In the genomic region with DNA sequence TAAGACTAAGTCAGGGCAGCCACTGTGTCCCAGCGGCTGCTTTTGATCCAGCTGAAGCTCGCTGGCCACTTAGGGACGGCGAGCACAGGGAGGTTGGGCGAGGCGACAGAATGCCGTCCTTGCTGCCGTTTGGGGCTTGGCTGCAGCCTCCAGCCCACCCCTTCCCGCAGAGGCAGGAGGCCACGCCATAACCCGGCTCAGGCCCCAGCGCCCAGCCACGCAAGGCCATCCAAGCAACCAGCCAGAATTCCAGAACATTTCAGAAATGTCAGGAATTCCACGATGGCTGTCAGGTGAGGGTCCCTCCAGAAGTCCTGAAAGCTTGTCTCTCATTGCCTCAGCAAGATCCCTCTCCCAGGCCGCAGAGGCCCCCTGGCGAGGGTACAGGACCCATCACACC, we compare ENCODE assay signal across 18 cellular contexts.
DNase-seq lines count a peak whose midpoint lies in the region; ATAC-seq, FAIRE-seq and TF ChIP-seq lines count a peak whose summit lies in the region.
"Had no signal": no experiment of that assay in that cellular context is flagged by ENCODE, and none has a peak within 500 bp of the region (broad histone marks: within the 10 kb centered on the region; RNA-seq: fewer than 3 reads in every experiment).

No MANE protein-coding gene starts in this region.

- no peaks in the 10 kb centered on the region for H3F3A ChIP-seq in GM23338 (replicated peaks; ENCODE audit: low read depth)

- no peak overlapping the region for H2BK15ac ChIP-seq in H1 (ENCODE audit: low read length)

- no peak for FAIRE-seq in H1 (lab: Jason Lieb, UNC)
- FAIRE-seq: A204.1, GM12878, GM18507 had no signal

- no peak overlapping the region for H4K91ac ChIP-seq in H1 (replicated peaks; ENCODE audit: insufficient read length, low read length)
- H4K91ac ChIP-seq in trophoblast cell (ENCODE audit: low read depth, low read length), result peak overlapping the region; percentile 0

- H2BK120ac ChIP-seq in H1 (replicated peaks; ENCODE audit: low read depth, low read length) (no peak overlapping the region), trophoblast cell (ENCODE audit: insufficient read depth, low read length, poor library complexity) (no peak overlapping the region)

- POLR2A ChIA-PET in H1 (lab: Charles Lee; ENCODE audit: partially characterized antibody), result no interaction called here

- H2BK12ac ChIP-seq in H1 (ENCODE audit: low read depth, low read length), result no peak overlapping the region
- no peak overlapping the region for H2BK12ac ChIP-seq in trophoblast cell (ENCODE audit: low read length)

- H3K36me3 Mint-ChIP-seq in GM23338 (ENCODE audit: low read depth), result no peaks in the 10 kb centered on the region

- WGBS in H1 (ENCODE audit: extremely low coverage in 1 of 2, insufficient coverage in 1 of 2, insufficient read length in 1 of 2, insufficient replicate concordance in 2 of 2, low coverage in 1 of 2, low lambda C conversion rate in 2 of 2, missing lambda C conversion rate in 1 of 2), 2 experiments, result 84% methylated on average over 16 of the region's 16 CpGs; no CpG with 5 or more reads in 1 of the 2 experiments
- no CpG with 5 or more reads among the region's 16 CpGs for WGBS in trophoblast cell (ENCODE audit: extremely low coverage, insufficient coverage, insufficient read length)

- H3K9me3 ChIP-seq in H1 (ENCODE audit: insufficient read depth in 2 of 2, low read depth in 1 of 2, low read length in 1 of 2) (no peaks in the 10 kb centered on the region), lower lobe of right lung (no peaks in the 10 kb centered on the region), trophoblast cell (ENCODE audit: insufficient read depth, low read depth, low read length) (peaks cover 2% of the 10 kb centered on the region)

- H3K23ac ChIP-seq in H1 (ENCODE audit: insufficient read length) (no peak overlapping the region), trophoblast cell (ENCODE audit: low read length) (no peak overlapping the region)

- H4K8ac ChIP-seq in H1 (ENCODE audit: extremely low read depth, insufficient read depth, low read length) (no peak overlapping the region; the same call in 1 of the 2 replicates), trophoblast cell (ENCODE audit: low read depth, low read length) (no peak overlapping the region)

- no peak overlapping the region for H3K4me2 ChIP-seq in GM23338
- H3K4me2 ChIP-seq in H1 (ENCODE audit: insufficient read depth in 1 of 2, low read depth in 2 of 2, low read length in 2 of 2), result no peak overlapping the region
- H3K4me2 ChIP-seq in trophoblast cell (ENCODE audit: low read length), result no peak overlapping the region

- H2AFZ ChIP-seq in GM23338 (no peak overlapping the region), H1 (ENCODE audit: low read length) (no peak overlapping the region), trophoblast cell (ENCODE audit: insufficient read depth, low read length, poor library complexity) (no peak overlapping the region)

- H3K4me1 ChIP-seq in GM23338 (ENCODE audit: insufficient read depth), result peaks cover 6% of the 10 kb centered on the region; the same call in 1 of the 2 replicates
- H3K4me1 ChIP-seq in H1 (replicated peaks in 1 of 4; ENCODE audit: control insufficient read depth in 3 of 4, insufficient read depth in 4 of 4, low read length in 3 of 4), result no peaks in the 10 kb centered on the region; a peak in 1 of 7 replicates
- no peaks in the 10 kb centered on the region for H3K4me1 ChIP-seq in lower lobe of right lung
- H3K4me1 ChIP-seq in trophoblast cell (ENCODE audit: control insufficient read depth in 1 of 2, insufficient read depth in 2 of 2, low read length in 2 of 2), result peaks cover 7 to 13% of the 10 kb centered on the region in 2 experiments

- CTCF ChIA-PET in H1 (lab: Charles Lee; ENCODE audit: partially characterized antibody), result interaction anchor here (1.7 kb wide), 1 partner anchor 23 kb away, joined by 4 read pairs; no protein-coding TSS in a partner anchor

- H3K9ac ChIP-seq in H1 (replicated peaks in 1 of 4; ENCODE audit: extremely low read depth in 1 of 4, low read depth in 3 of 4, low read length in 3 of 4), result no peak overlapping the region
- no peak overlapping the region for H3K9ac ChIP-seq in trophoblast cell (ENCODE audit: low read length)

- no peak overlapping the region for H2BK20ac ChIP-seq in H1 (ENCODE audit: low read length)

- peaks cover 12% of the 10 kb centered on the region for H3K27me3 Mint-ChIP-seq in GM23338 (ENCODE audit: insufficient read depth, low read depth, poor library complexity)
- H3K27me3 Mint-ChIP-seq: B cell; CD4-positive, alpha-beta T cell had no signal

- TF ChIP-seq POLR2A in H1 (IDR thresholded peaks at IDR 0.05; ENCODE audit: control extremely low read depth in 1 of 2, low read depth in 2 of 2, low read length in 2 of 2), result no peak

- no peak overlapping the region for H3K18ac ChIP-seq in H1 (ENCODE audit: extremely low read depth, low read length)
- peak overlapping the region; percentile 30 for H3K18ac ChIP-seq in trophoblast cell (ENCODE audit: low read length)

- H2AK5ac ChIP-seq in H1 (ENCODE audit: low read depth, low read length) (no peak overlapping the region), trophoblast cell (ENCODE audit: low read length) (no peak overlapping the region)

- no peak overlapping the region for H4K5ac ChIP-seq in H1 (ENCODE audit: insufficient read length, low read depth, low read length)

- no peaks in the 10 kb centered on the region for H3K9me3 Mint-ChIP-seq in GM23338
- H3K9me3 Mint-ChIP-seq: CD4-positive, alpha-beta T cell had no signal

- TF ChIP-seq RAD21 in H1 (IDR thresholded peaks at IDR 0.05 in 1 of 2, conservative IDR thresholded peaks at IDR 0.05 in 1 of 2; ENCODE audit: low read depth in 2 of 2, low read length in 2 of 2), result no peak

- TF ChIP-seq EP300 in H1 (IDR thresholded peaks at IDR 0.05; ENCODE audit: borderline replicate concordance in 1 of 2, low read depth in 2 of 2, low read length in 2 of 2), result no peak

- no peak overlapping the region for H3K27ac ChIP-seq in GM23338 (ENCODE audit: low read depth)
- H3K27ac ChIP-seq in H1 (ENCODE audit: low read depth, low read length), result no peak overlapping the region
- H3K27ac ChIP-seq in lower lobe of right lung, result no peak overlapping the region
- no peak overlapping the region for H3K27ac ChIP-seq in trophoblast cell (ENCODE audit: low read depth, low read length)
- H3K27ac ChIP-seq: HL-60 had no signal

- peak; percentile 46 for DNase-seq in GM23338 (ENCODE audit: low spot score)
- DNase-seq in H1 (ENCODE audit: low read depth in 1 of 2, low spot score in 2 of 2), result no peak
- DNase-seq in lower lobe of right lung, result peak; percentile 16
- peak in 1 of 2 donors; percentile 18 for DNase-seq in trophoblast cell
- DNase-seq in NCI-H1694 treated with DMSO at 0.1 percent for 48 hours (lab: John Stamatoyannopoulos, UW), result no peak
- no peak for DNase-seq in RKO (ENCODE audit: low spot score)
- no peak for DNase-seq in NCI-H2196 treated with DMSO at 0.1 percent for 48 hours (lab: John Stamatoyannopoulos, UW; ENCODE audit: unreplicated experiment)
- DNase-seq in ecto neural progenitor cell (ENCODE audit: low spot score), result no peak
- DNase-seq: C1 segment of cervical spinal cord; Calu3; CD4-positive, alpha-beta T cell; DMS 273 treated with DMSO at 0.1 percent for 48 hours had no signal

- H3K79me1 ChIP-seq in H1 (ENCODE audit: low read depth, low read length) (no peaks in the 10 kb centered on the region), trophoblast cell (ENCODE audit: low read length) (peaks cover 2% of the 10 kb centered on the region)

- intact Hi-C loops in lower lobe of right lung (cut with DNase I), result no loop called here

- no peaks in the 10 kb centered on the region for H3K23me2 ChIP-seq in H1 (ENCODE audit: low read depth, low read length)

- H3K4ac ChIP-seq in H1 (replicated peaks; ENCODE audit: insufficient read length, low read depth, low read length) (peak overlapping the region; percentile 76), trophoblast cell (ENCODE audit: low read depth, low read length) (no peak overlapping the region)

- no peak overlapping the region for H3K56ac ChIP-seq in H1 (replicated peaks; ENCODE audit: insufficient read length, low read depth, low read length)

- no peak for TF ChIP-seq CTCF in GM23338 (conservative IDR thresholded peaks at IDR 0.05; ENCODE audit: low read depth in 2 of 2)
- TF ChIP-seq CTCF in H1 (IDR thresholded peaks at IDR 0.05; ENCODE audit: control extremely low read depth in 1 of 3, insufficient read depth in 1 of 3, low read depth in 1 of 3, low read length in 3 of 3), result no peak
- no peak for TF ChIP-seq CTCF in lower lobe of right lung (IDR thresholded peaks at IDR 0.05)

- no peaks in the 10 kb centered on the region for H3K36me3 ChIP-seq in GM23338 (ENCODE audit: insufficient read depth)
- no peaks in the 10 kb centered on the region for H3K36me3 ChIP-seq in H1 (ENCODE audit: control insufficient read depth in 2 of 4, insufficient read depth in 4 of 4, low read length in 3 of 4)
- no peaks in the 10 kb centered on the region for H3K36me3 ChIP-seq in lower lobe of right lung
- H3K36me3 ChIP-seq in trophoblast cell (ENCODE audit: control insufficient read depth in 1 of 2, insufficient read depth in 2 of 2, low read length in 2 of 2), result peaks cover 5 to 14% of the 10 kb centered on the region in 2 experiments

- ATAC-seq in GM23338 (no peak), lower lobe of right lung (no peak)
- ATAC-seq: GM12878, HCT116 had no signal

- no peak overlapping the region for H3K27ac Mint-ChIP-seq in GM23338
- H3K27ac Mint-ChIP-seq: B cell; CD4-positive, alpha-beta T cell had no signal

- no peak overlapping the region for H3K14ac ChIP-seq in H1 (ENCODE audit: insufficient read length)
- peak overlapping the region; percentile 7 for H3K14ac ChIP-seq in trophoblast cell (ENCODE audit: low read length)

- H3K4me3 Mint-ChIP-seq in GM23338, result no peak overlapping the region
- H3K4me3 Mint-ChIP-seq: B cell; CD4-positive, alpha-beta T cell had no signal

- H3K79me2 ChIP-seq in GM23338 (replicated peaks; ENCODE audit: insufficient read depth) (no peaks in the 10 kb centered on the region), H1 (ENCODE audit: control insufficient read depth in 1 of 2, insufficient read depth in 2 of 2, low read length in 2 of 2) (no peaks in the 10 kb centered on the region), trophoblast cell (ENCODE audit: control insufficient read depth, insufficient read depth, low read length, poor library complexity) (no peaks in the 10 kb centered on the region)

- H3K4me3 ChIP-seq in GM23338 (no peak overlapping the region), H1 (ENCODE audit: extremely low read depth in 1 of 4, insufficient read depth in 2 of 4, low read depth in 3 of 4, low read length in 4 of 4) (no peak overlapping the region), lower lobe of right lung (no peak overlapping the region), trophoblast cell (ENCODE audit: low read depth, low read length) (no peak overlapping the region)
- H3K4me3 ChIP-seq: GM12878 had no signal

- no peak overlapping the region for H4K12ac ChIP-seq in trophoblast cell (ENCODE audit: low read depth, low read length)

- H2BK5ac ChIP-seq in H1 (ENCODE audit: low read depth, low read length), result no peak overlapping the region
- H2BK5ac ChIP-seq in trophoblast cell (ENCODE audit: low read depth, low read length, poor library complexity), result no peak overlapping the region

- H3K9me2 ChIP-seq in GM23338 (ENCODE audit: insufficient read depth), result no peaks in the 10 kb centered on the region

- H3K27me3 ChIP-seq in GM23338 (ENCODE audit: insufficient read depth), result no peaks in the 10 kb centered on the region
- H3K27me3 ChIP-seq in H1 (replicated peaks in 1 of 4; ENCODE audit: control insufficient read depth in 3 of 4, extremely low read depth in 1 of 4, insufficient read depth in 3 of 4, low read length in 3 of 4), result no peaks in the 10 kb centered on the region
- no peaks in the 10 kb centered on the region for H3K27me3 ChIP-seq in lower lobe of right lung (ENCODE audit: low read depth)
- H3K27me3 ChIP-seq in trophoblast cell (ENCODE audit: insufficient read depth, low read length), result no peaks in the 10 kb centered on the region

- peaks cover 8% of the 10 kb centered on the region; the same call in 2 of the 3 replicates for H3K4me1 Mint-ChIP-seq in GM23338
- H3K4me1 Mint-ChIP-seq: B cell had no signal

- H4K20me1 ChIP-seq in GM23338 (replicated peaks; ENCODE audit: insufficient read depth) (no peaks in the 10 kb centered on the region), H1 (replicated peaks in 1 of 2; ENCODE audit: control insufficient read depth in 1 of 2, insufficient read depth in 2 of 2, low read length in 2 of 2) (no peaks in the 10 kb centered on the region)

Comparison
In these comparisons a context has a peak if more than half of its experiments do, and no peak if none do; other contexts are left out.
1. DNase-seq: peak in GM23338 (single experiment) and lower lobe of right lung (single experiment); none in H1 (0 of 2), NCI-H1694 treated with DMSO at 0.1 percent for 48 hours (single experiment), RKO (single experiment), NCI-H2196 treated with DMSO at 0.1 percent for 48 hours (single experiment) and ecto neural progenitor cell (single experiment).